1 cellular context compared by ENCODE assay signal in genomic region chr1:230867903-230868735, GRCh38.
TF ChIP-seq lines count a peak whose summit lies in the region.

Gene C1orf198, minus strand, starts transcription at chr1:230868521. Its CDS starts 9 bp downstream, at chr1:230868512.

TF ChIP-seq in HEK293, 187 proteins besides CTCF, POLR2A, EP300 and RAD21 (continued from another document and continues in another):
- peak; percentile 94 for TF ChIP-seq ZNF692 (tag by site-specific recombination; IDR thresholded peaks at IDR 0.05)
- TF ChIP-seq GLIS2 (tag by site-specific recombination; IDR thresholded peaks at IDR 0.05), result peak; percentile 27; the same call in 1 of the 2 replicates
- no peak for TF ChIP-seq ZNF560 (tag by site-specific recombination; IDR thresholded peaks at IDR 0.05; ENCODE audit: borderline replicate concordance)
- TF ChIP-seq ZNF626 (tag by site-specific recombination; IDR thresholded peaks at IDR 0.05), result no peak
- TF ChIP-seq ZNF561 (tag by site-specific recombination; IDR thresholded peaks at IDR 0.05; ENCODE audit: borderline replicate concordance), result peak; percentile 92; the same call in 1 of the 2 replicates
- TF ChIP-seq ZNF274 (IDR thresholded peaks at IDR 0.05; ENCODE audit: low read length), result no peak
- TF ChIP-seq ZNF274 (tag by site-specific recombination; IDR thresholded peaks at IDR 0.05; ENCODE audit: borderline replicate concordance), result no peak
- no peak for TF ChIP-seq ZNF571 (tag by site-specific recombination; IDR thresholded peaks at IDR 0.05)
- TF ChIP-seq ATF2 (tag by site-specific recombination; IDR thresholded peaks at IDR 0.05; ENCODE audit: low read depth), result no peak
- no peak for TF ChIP-seq ZNF292 (tag by site-specific recombination; IDR thresholded peaks at IDR 0.05; ENCODE audit: borderline replicate concordance, low read depth)
- peak; percentile 94; the same call in 1 of the 2 replicates for TF ChIP-seq REPIN1 (tag by site-specific recombination; IDR thresholded peaks at IDR 0.05; ENCODE audit: low read depth)
- peak; percentile 53; the same call in 1 of the 2 replicates for TF ChIP-seq ZNF449 (tag by site-specific recombination; IDR thresholded peaks at IDR 0.05)
- TF ChIP-seq ZBTB8A (tag by site-specific recombination; IDR thresholded peaks at IDR 0.05), result peak; percentile 92
- TF ChIP-seq ZXDB (tag by site-specific recombination; IDR thresholded peaks at IDR 0.05), result peak; percentile 56; the same call in 1 of the 2 replicates
- TF ChIP-seq ZNF549 (tag by site-specific recombination; IDR thresholded peaks at IDR 0.05), result no peak
- no peak for TF ChIP-seq ZNF664 (tag by site-specific recombination; IDR thresholded peaks at IDR 0.05)
- no peak for TF ChIP-seq ZNF645 (tag by site-specific recombination; IDR thresholded peaks at IDR 0.05)
- peak; percentile 92 for TF ChIP-seq PRDM10 (tag by site-specific recombination; IDR thresholded peaks at IDR 0.05)
- TF ChIP-seq ZSCAN4 (tag by site-specific recombination; IDR thresholded peaks at IDR 0.05), result no peak
- peak; percentile 66; the same call in 1 of the 2 replicates for TF ChIP-seq ZNF76 (tag by site-specific recombination; IDR thresholded peaks at IDR 0.05; ENCODE audit: borderline replicate concordance, low read depth)
- peak; percentile 46; the same call in 1 of the 2 replicates for TF ChIP-seq GLI2 (tag by site-specific recombination; IDR thresholded peaks at IDR 0.05; ENCODE audit: borderline replicate concordance, low read depth)
- TF ChIP-seq ZNF184 (tag by site-specific recombination; IDR thresholded peaks at IDR 0.05), result 0 out of 2 replicates have a peak, but pooled peaks have one; percentile 20
- no peak for TF ChIP-seq ZNF510 (tag by site-specific recombination; IDR thresholded peaks at IDR 0.05; ENCODE audit: insufficient replicate concordance)
- no peak for TF ChIP-seq ZNF426 (tag by site-specific recombination; IDR thresholded peaks at IDR 0.05)
- no peak for TF ChIP-seq ZNF155 (tag by site-specific recombination; IDR thresholded peaks at IDR 0.05)
- no peak for TF ChIP-seq RBAK (tag by site-specific recombination; IDR thresholded peaks at IDR 0.05)
- no peak for TF ChIP-seq HOXA7 (CRISPR knock-in tag; IDR thresholded peaks at IDR 0.05; ENCODE audit: borderline replicate concordance)
- 0 out of 2 replicates have a peak, but pooled peaks have one; percentile 13 for TF ChIP-seq ZNF223 (tag by site-specific recombination; IDR thresholded peaks at IDR 0.05)
- TF ChIP-seq YY1 (tag by site-specific recombination; IDR thresholded peaks at IDR 0.05), result peak; percentile 96
- TF ChIP-seq ZNF404 (tag by site-specific recombination; IDR thresholded peaks at IDR 0.05), result no peak
- peak; percentile 60 for TF ChIP-seq ZSCAN16 (tag by site-specific recombination; IDR thresholded peaks at IDR 0.05)
- TF ChIP-seq ZNF670 (tag by site-specific recombination; IDR thresholded peaks at IDR 0.05; ENCODE audit: low read depth), result no peak
- TF ChIP-seq ZBTB11 (tag by site-specific recombination; conservative IDR thresholded peaks at IDR 0.05; ENCODE audit: low read depth), result no peak
- TF ChIP-seq ZNF121 (tag by site-specific recombination; IDR thresholded peaks at IDR 0.05), result no peak
- no peak for TF ChIP-seq ZNF239 (tag by site-specific recombination; IDR thresholded peaks at IDR 0.05)
- no peak for TF ChIP-seq ZFP41 (tag by site-specific recombination; IDR thresholded peaks at IDR 0.05; ENCODE audit: borderline replicate concordance)
- TF ChIP-seq GFI1B (tag by site-specific recombination; IDR thresholded peaks at IDR 0.05), result no peak
- TF ChIP-seq PRDM4 (tag by site-specific recombination; IDR thresholded peaks at IDR 0.05), result no peak
- peak; percentile 85 for TF ChIP-seq KLF17 (tag by site-specific recombination; IDR thresholded peaks at IDR 0.05)
- TF ChIP-seq ZIC2 (tag by site-specific recombination; IDR thresholded peaks at IDR 0.05), result peak; percentile 74
- no peak for TF ChIP-seq ZNF266 (tag by site-specific recombination; IDR thresholded peaks at IDR 0.05; ENCODE audit: low read depth)
- peak; percentile 99 for TF ChIP-seq ZBTB26 (tag by site-specific recombination; optimal IDR thresholded peaks at IDR 0.05)
- peak; percentile 93 for TF ChIP-seq KLF16 (tag by site-specific recombination; IDR thresholded peaks at IDR 0.05)
- TF ChIP-seq ZNF175 (tag by site-specific recombination; IDR thresholded peaks at IDR 0.05), result no peak
- TF ChIP-seq ZNF394 (tag by site-specific recombination; IDR thresholded peaks at IDR 0.05; ENCODE audit: borderline replicate concordance), result no peak
